Comparison of ENCODE assay signal across 9 cellular contexts in the genomic region with DNA sequence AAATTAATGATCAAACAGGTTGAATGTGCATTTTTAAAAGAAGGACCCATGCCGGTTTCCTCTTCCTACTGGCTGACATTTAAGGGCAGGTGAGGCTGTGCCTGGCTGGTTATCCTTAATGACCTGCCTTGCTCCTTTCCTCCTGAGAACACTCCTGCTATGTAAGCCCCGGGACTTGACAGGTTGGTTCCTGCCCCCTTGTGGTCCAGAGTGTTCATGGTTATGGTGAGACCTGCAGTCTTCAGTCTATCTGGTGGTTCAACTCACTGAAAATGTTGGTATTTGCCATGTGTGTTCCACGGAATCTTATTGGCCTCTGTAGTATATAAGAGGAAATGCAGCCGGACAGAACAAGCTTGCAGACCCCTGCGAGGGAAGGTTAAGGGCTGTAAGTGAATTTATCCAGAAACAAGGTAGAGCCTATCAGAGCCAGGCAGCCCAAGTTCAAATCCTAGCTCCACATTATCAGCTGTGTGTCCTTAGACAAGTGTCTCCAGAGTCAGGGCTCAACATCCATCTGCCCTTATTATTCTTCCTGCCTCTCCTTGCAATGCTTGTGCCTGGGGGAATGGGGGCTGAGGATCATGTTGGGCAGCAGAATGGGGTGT. TPM values are rescaled to one million over a fixed set of nuclear protein-coding genes. Genes with fewer than 3 reads are reported as not detected.
DNase-seq lines count a peak whose midpoint lies in the region; ATAC-seq, FAIRE-seq and TF ChIP-seq lines count a peak whose summit lies in the region.
"Had no signal": no experiment of that assay in that cellular context is flagged by ENCODE, and none has a peak within 500 bp of the region (broad histone marks: within the 10 kb centered on the region; RNA-seq: fewer than 3 reads in every experiment).

No MANE protein-coding gene starts in this region.

- H3K4me3 Mint-ChIP-seq in T-helper 2 cell treated with Interferon-gamma antibody and Interleukin-4, amounts not matched to agents 5 μg/mL and 100 μg/mL, for 36 hours: no peak overlapping the region

- no peak overlapping the region for H3K27ac Mint-ChIP-seq in T-helper 2 cell treated with Interferon-gamma antibody and Interleukin-4, amounts not matched to agents 5 μg/mL and 100 μg/mL, for 36 hours

- no peak for ATAC-seq in GM19455 (IDR thresholded peaks at IDR 0.05; ENCODE audit: unreplicated experiment)

- TF ChIP-seq CTCF in LNCAP (IDR thresholded peaks at IDR 0.05) (peak; percentile 73), choroid plexus epithelial cell (conservative IDR thresholded peaks at IDR 0.05; ENCODE audit: low read depth, low read length) (peak; percentile 68)

- no peaks in the 10 kb centered on the region for H3K36me3 Mint-ChIP-seq in T-helper 2 cell treated with Interferon-gamma antibody and Interleukin-4, amounts not matched to agents 5 μg/mL and 100 μg/mL, for 36 hours (ENCODE audit: low read depth)

- FAIRE-seq in RCC 7860 (lab: Jason Lieb, UNC): no peak

- H3K4me3 ChIP-seq in choroid plexus epithelial cell (ENCODE audit: low read depth, low read length): no peak overlapping the region
- H3K4me3 ChIP-seq: BLaER1 had no signal

- H3K27me3 Mint-ChIP-seq in T-helper 2 cell treated with Interferon-gamma antibody and Interleukin-4, amounts not matched to agents 5 μg/mL and 100 μg/mL, for 36 hours (ENCODE audit: low read depth): peaks cover 10% of the 10 kb centered on the region

- no peaks in the 10 kb centered on the region for H3K4me1 Mint-ChIP-seq in T-helper 2 cell treated with Interferon-gamma antibody and Interleukin-4, amounts not matched to agents 5 μg/mL and 100 μg/mL, for 36 hours (ENCODE audit: low read depth)

- H3K9me3 Mint-ChIP-seq in T-helper 2 cell treated with Interferon-gamma antibody and Interleukin-4, amounts not matched to agents 5 μg/mL and 100 μg/mL, for 36 hours: no peaks in the 10 kb centered on the region

- DNase-seq in NCI-H2081 (lab: John Stamatoyannopoulos, UW) (peak; percentile 70 to 81), NCI-H2081 treated with DMSO at 0.1 percent for 48 hours (lab: John Stamatoyannopoulos, UW) (no peak), RCC 7860 (ENCODE audit: low spot score) (peak; percentile 33), choroid plexus epithelial cell (ENCODE audit: low read depth) (peak; percentile 77), mucosa of gallbladder (ENCODE audit: low spot score) (peak; percentile 42)
- DNase-seq in T-helper 2 cell treated with Interferon-gamma antibody and Interleukin-4, amounts not matched to agents 5 μg/mL and 100 μg/mL, for 36 hours (ENCODE audit: low spot score): no peak

RNA-seq across cellular contexts. Expression of gene BPIFA3, which starts 5.2 kb away (rescaled TPM):
- not detected for total RNA-seq in mucosa of gallbladder

RNA-seq across cellular contexts. Expression of gene BPIFA1, which starts 23.9 kb away (rescaled TPM):
- total RNA-seq in mucosa of gallbladder: not detected

RNA-seq across cellular contexts. Expression of gene BPIFA2, which starts 44.0 kb away (rescaled TPM):
- not detected for total RNA-seq in mucosa of gallbladder

Comparison
In these comparisons a context has a peak if more than half of its experiments do, and no peak if none do; other contexts are left out.
1. DNase-seq: peak in NCI-H2081 (2 of 2), RCC 7860 (single experiment), choroid plexus epithelial cell (single experiment) and mucosa of gallbladder (single experiment); none in NCI-H2081 treated with DMSO at 0.1 percent for 48 hours (single experiment) and T-helper 2 cell treated with Interferon-gamma antibody and Interleukin-4, amounts not matched to agents 5 μg/mL and 100 μg/mL, for 36 hours (single experiment).